In the genomic region with DNA sequence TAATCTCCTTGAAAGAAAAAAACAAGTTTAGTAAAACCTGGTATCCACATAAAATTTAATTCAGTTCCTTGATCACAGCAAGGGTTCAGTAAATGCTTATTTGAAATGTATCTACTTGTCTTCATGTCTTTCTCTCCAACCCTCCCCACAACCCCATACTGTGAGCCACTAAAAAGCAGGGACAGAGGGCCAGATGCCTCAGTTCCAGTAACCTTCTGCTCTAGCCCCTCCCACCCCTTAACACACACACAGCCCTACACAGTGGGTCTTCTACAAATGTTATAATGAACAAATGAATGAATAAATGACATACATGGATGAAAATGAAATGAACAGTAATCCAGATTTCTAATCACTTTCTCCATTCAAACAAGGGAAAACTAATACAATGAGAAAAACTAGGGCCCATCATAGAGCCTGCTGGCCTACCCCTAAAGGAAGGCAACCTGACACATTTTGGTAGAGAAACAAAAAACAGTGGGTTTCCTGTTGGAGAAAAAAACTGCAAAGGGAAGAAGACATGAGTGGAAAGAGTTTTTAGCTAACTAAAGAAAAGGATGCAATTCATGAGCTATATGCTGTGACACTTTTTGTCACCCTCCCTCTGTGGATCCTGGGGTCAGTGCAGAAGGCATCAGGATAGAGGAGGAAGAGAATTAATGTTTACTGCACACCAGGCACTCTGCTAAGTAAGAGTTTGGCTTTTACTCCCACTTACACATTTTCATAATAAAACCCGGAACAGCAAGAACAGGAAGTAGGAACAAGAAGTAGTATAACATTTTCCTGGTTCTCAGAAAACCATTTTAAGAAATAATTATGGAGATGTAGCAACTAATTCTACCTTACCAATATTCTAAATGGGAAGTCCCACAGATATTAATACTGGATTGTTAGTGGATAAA, we compare ENCODE assay signal across 12 cellular contexts. TPM values are rescaled to one million over a fixed set of nuclear protein-coding genes. Genes with fewer than 3 reads are reported as not detected.
A peak's percentile ranks its signal among the peaks of the same experiment; 100 is the strongest.
DNase-seq lines count a peak whose midpoint lies in the region; ATAC-seq and TF ChIP-seq lines count a peak whose summit lies in the region.
"Had no signal": no experiment of that assay in that cellular context is flagged by ENCODE, and none has a peak within 500 bp of the region (broad histone marks: within the 10 kb centered on the region; RNA-seq: fewer than 3 reads in every experiment).

No MANE protein-coding gene starts in this region.

- H3K9me3 Mint-ChIP-seq in effector memory CD8-positive, alpha-beta T cell: no peaks in the 10 kb centered on the region

- H3K4me1 ChIP-seq in upper lobe of right lung: peaks cover 41% of the 10 kb centered on the region
- H3K4me1 ChIP-seq: ascending aorta had no signal

- intact Hi-C loops in upper lobe of right lung (cut with DNase I): no loop called here

- no peaks in the 10 kb centered on the region for H3K9me3 ChIP-seq in upper lobe of right lung
- H3K9me3 ChIP-seq: ascending aorta had no signal

- H3K4me3 Mint-ChIP-seq in effector memory CD8-positive, alpha-beta T cell: peak overlapping the region; percentile 10 to 34

- DNase-seq in stimulated activated CD4-positive, alpha-beta T cell treated with anti-CD3 and anti-CD28 coated beads, Interleukin-1b, Interleukin-23, amount 100 ng/mL, for 48 hours: peak; percentile 38
- DNase-seq in stimulated activated CD4-positive, alpha-beta T cell treated with anti-CD3 and anti-CD28 coated beads, Interleukin-4, amount 100 ng/mL, for 1 hour: no peak
- peak; percentile 23 for DNase-seq in OCI-M1 (lab: John Stamatoyannopoulos, UW)
- no peak for DNase-seq in effector memory CD8-positive, alpha-beta T cell
- no peak for DNase-seq in upper lobe of right lung
- DNase-seq in NCI-H1694 (lab: John Stamatoyannopoulos, UW): no peak
- no peak for DNase-seq in NCI-H446 (lab: John Stamatoyannopoulos, UW)
- DNase-seq: activated CD4-positive, alpha-beta T cell treated with anti-CD3 and anti-CD28 coated beads, Interleukin-2, amount 50 U/mL, for 48 hours; NCI-H1436; NCI-H69 had no signal

- H3K36me3 ChIP-seq in upper lobe of right lung: no peaks in the 10 kb centered on the region
- H3K36me3 ChIP-seq: ascending aorta had no signal

- H3K4me1 Mint-ChIP-seq in effector memory CD8-positive, alpha-beta T cell (ENCODE audit: low read depth in 2 of 2): peaks cover 30 to 46% of the 10 kb centered on the region in 2 donors

- peak overlapping the region; percentile 71 to 87 for H3K27ac Mint-ChIP-seq in effector memory CD8-positive, alpha-beta T cell

- H3K27me3 ChIP-seq in upper lobe of right lung: no peaks in the 10 kb centered on the region
- H3K27me3 ChIP-seq: ascending aorta had no signal

- TF ChIP-seq CTCF in upper lobe of right lung (IDR thresholded peaks at IDR 0.05): no peak

- H3K4me3 ChIP-seq in upper lobe of right lung: no peak overlapping the region
- H3K4me3 ChIP-seq: ascending aorta had no signal

- no peak for ATAC-seq in effector memory CD8-positive, alpha-beta T cell (replicated peaks)
- ATAC-seq in upper lobe of right lung: peak; percentile 71
- no peak for ATAC-seq in HG02884 (IDR thresholded peaks at IDR 0.05; ENCODE audit: unreplicated experiment)

- H3K36me3 Mint-ChIP-seq in effector memory CD8-positive, alpha-beta T cell (ENCODE audit: insufficient read depth): peaks cover 3% of the 10 kb centered on the region

- H3K27ac ChIP-seq in upper lobe of right lung: peak overlapping the region; percentile 9
- H3K27ac ChIP-seq: ascending aorta had no signal

- H3K27me3 Mint-ChIP-seq in effector memory CD8-positive, alpha-beta T cell: no peaks in the 10 kb centered on the region

RNA-seq across cellular contexts. Expression of a gene that starts 38.1 kb away (rescaled TPM):
- 53.8 TPM for total RNA-seq in upper lobe of right lung

Comparison
In these comparisons a context has a peak if more than half of its experiments do, and no peak if none do; other contexts are left out.
1. DNase-seq: peak in stimulated activated CD4-positive, alpha-beta T cell treated with anti-CD3 and anti-CD28 coated beads, Interleukin-1b, Interleukin-23, amount 100 ng/mL, for 48 hours (single experiment) and OCI-M1 (single experiment); none in stimulated activated CD4-positive, alpha-beta T cell treated with anti-CD3 and anti-CD28 coated beads, Interleukin-4, amount 100 ng/mL, for 1 hour (single experiment), effector memory CD8-positive, alpha-beta T cell (0 of 3), upper lobe of right lung (single experiment), NCI-H1694 (single experiment) and NCI-H446 (0 of 2).